1 cellular context compared by ENCODE assay signal in the genomic region with DNA sequence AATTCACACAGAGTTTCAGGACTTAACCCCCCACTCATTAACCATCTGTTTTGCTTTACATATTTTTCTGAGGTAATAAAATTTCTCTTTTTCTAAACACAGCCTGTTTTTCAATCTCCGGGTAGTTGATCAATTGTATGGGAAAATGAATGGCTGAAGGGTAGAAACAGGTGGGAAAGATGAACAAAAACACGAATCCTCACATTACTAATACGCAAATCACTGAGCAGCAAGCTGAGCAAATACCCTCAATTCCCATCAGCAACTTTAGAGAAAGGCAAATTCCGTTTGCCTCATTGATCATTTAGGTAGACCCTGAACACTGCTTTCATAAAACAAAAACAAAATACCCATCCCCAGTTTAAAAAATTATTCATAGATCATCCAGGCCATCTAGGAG.
TF ChIP-seq lines count a peak whose summit lies in the region.

No MANE protein-coding gene starts in this region.

TF ChIP-seq in A549, 52 proteins besides CTCF, POLR2A, EP300 and RAD21:
- TF ChIP-seq ZNF302 (CRISPR knock-in tag; IDR thresholded peaks at IDR 0.05) (no peak), CBX8 (IDR thresholded peaks at IDR 0.05) (no peak), MAX (IDR thresholded peaks at IDR 0.05) (no peak), TP53 (CRISPR knock-in tag; IDR thresholded peaks at IDR 0.05) (no peak), CHD4 (IDR thresholded peaks at IDR 0.05; ENCODE audit: borderline replicate concordance) (no peak), KDM1A (IDR thresholded peaks at IDR 0.05; ENCODE audit: low read depth) (no peak), CEBPB (IDR thresholded peaks at IDR 0.05) (no peak), MAFK (IDR thresholded peaks at IDR 0.05; ENCODE audit: partially characterized antibody) (no peak), PBX3 (IDR thresholded peaks at IDR 0.05) (no peak), CHD2 (IDR thresholded peaks at IDR 0.05; ENCODE audit: low read length, partially characterized antibody) (no peak), REST (IDR thresholded peaks at IDR 0.05) (no peak), ZFP36 (IDR thresholded peaks at IDR 0.05; ENCODE audit: borderline replicate concordance, partially characterized antibody) (no peak), TFCP2L1 (CRISPR knock-in tag; IDR thresholded peaks at IDR 0.05) (no peak), HEYL (CRISPR knock-in tag; IDR thresholded peaks at IDR 0.05) (no peak), SMC3 (IDR thresholded peaks at IDR 0.05) (no peak), HDAC2 (IDR thresholded peaks at IDR 0.05) (no peak)
- TF ChIP-seq, protein P1, sequence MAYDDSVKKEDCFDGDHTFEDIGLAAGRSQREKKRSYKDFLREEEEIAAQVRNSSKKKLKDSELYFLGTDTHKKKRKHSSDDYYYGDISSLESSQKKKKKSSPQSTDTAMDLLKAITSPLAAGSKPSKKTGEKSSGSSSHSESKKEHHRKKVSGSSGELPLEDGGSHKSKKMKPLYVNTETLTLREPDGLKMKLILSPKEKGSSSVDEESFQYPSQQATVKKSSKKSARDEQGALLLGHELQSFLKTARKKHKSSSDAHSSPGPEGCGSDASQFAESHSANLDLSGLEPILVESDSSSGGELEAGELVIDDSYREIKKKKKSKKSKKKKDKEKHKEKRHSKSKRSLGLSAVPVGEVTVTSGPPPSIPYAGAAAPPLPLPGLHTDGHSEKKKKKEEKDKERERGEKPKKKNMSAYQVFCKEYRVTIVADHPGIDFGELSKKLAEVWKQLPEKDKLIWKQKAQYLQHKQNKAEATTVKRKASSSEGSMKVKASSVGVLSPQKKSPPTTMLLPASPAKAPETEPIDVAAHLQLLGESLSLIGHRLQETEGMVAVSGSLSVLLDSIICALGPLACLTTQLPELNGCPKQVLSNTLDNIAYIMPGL (CRISPR knock-in tag; IDR thresholded peaks at IDR 0.05; ENCODE audit: borderline replicate concordance): no peak
TF ChIP-seq in A549: peak in this region for 0.
